Comparison of ENCODE assay signal across 30 cellular contexts in genomic region chr5:155189476-155189875, GRCh38.
"Had no signal": no experiment of that assay in that cellular context is flagged by ENCODE, and none has a peak within 500 bp of the region (broad histone marks: within the 10 kb centered on the region; RNA-seq: fewer than 3 reads in every experiment).

No MANE protein-coding gene starts in this region.

- H3K9me3 ChIP-seq: ascending aorta, gastroesophageal sphincter, lower lobe of right lung, mucosa of descending colon, ovary, psoas muscle, thyroid gland, upper lobe of right lung had no signal

- DNase-seq: activated CD4-positive, alpha-beta T cell treated with anti-CD3 and anti-CD28 coated beads for 4 hours; activated CD4-positive, alpha-beta T cell treated with anti-CD3 and anti-CD28 coated beads, Interleukin-2, amount 50 U/mL, for 4 hours; activated CD8-positive, alpha-beta memory T cell treated with anti-CD3 and anti-CD28 coated beads for 24 hours; activated effector memory CD4-positive, alpha-beta T cell treated with Interleukin-2 at 50 U/mL for 16 hours; activated naive CD4-positive, alpha-beta T cell treated with Interleukin-2 at 50 U/mL for 16 hours; activated naive CD8-positive, alpha-beta T cell treated with anti-CD3 and anti-CD28 coated beads, Interleukin-2, amount 10 ng/mL, durations not matched to agents 7 days and 5 days; effector memory CD8-positive, alpha-beta T cell; head of caudate nucleus; hippocampal formation; left lung; lower lobe of right lung; mesenchymal stem cell; mucosa of descending colon; ovary; psoas muscle; stimulated activated CD4-positive, alpha-beta T cell treated with anti-CD3 and anti-CD28 coated beads, Interleukin-1b, Interleukin-23, amount 100 ng/mL, for 48 hours; stimulated activated CD4-positive, alpha-beta T cell treated with anti-CD3 and anti-CD28 coated beads, Interleukin-4, amount 100 ng/mL, for 4 hours; stimulated activated CD8-positive, alpha-beta memory T cell treated with anti-CD3 and anti-CD28 coated beads, Interleukin-4, amount 100 ng/mL, for 48 hours; stomach; T-helper 1 cell; thyroid gland; upper lobe of right lung had no signal

- H3K4me1 ChIP-seq: ascending aorta, gastroesophageal sphincter, left lung, lower lobe of right lung, psoas muscle, stomach, thyroid gland, upper lobe of right lung had no signal

- H3K27me3 ChIP-seq: ascending aorta, cardiac muscle cell, gastroesophageal sphincter, left lung, ovary, stomach, thyroid gland, upper lobe of right lung had no signal

- H3K27ac Mint-ChIP-seq: activated naive CD8-positive, alpha-beta T cell treated with anti-CD3 and anti-CD28 coated beads, Interleukin-2, amount 10 ng/mL, durations not matched to agents 7 days and 5 days; brain; effector memory CD8-positive, alpha-beta T cell; natural killer cell treated with Interleukin-12 subunit alpha and Interleukin-12 subunit beta and Interleukin-15 and Interleukin-18, amount 100 ng/mL, for 72 hours; stimulated activated memory B cell treated with anti-CD40 and anti-IgM and Interleukin-4, amounts not matched to agents 10 μg/mL and 1 μg/mL and 100 μg/mL, for 72 hours had no signal

- H3K4me1 Mint-ChIP-seq: activated naive CD8-positive, alpha-beta T cell treated with anti-CD3 and anti-CD28 coated beads, Interleukin-2, amount 10 ng/mL, durations not matched to agents 7 days and 5 days; brain; stimulated activated memory B cell treated with anti-CD40 and anti-IgM and Interleukin-4, amounts not matched to agents 10 μg/mL and 1 μg/mL and 100 μg/mL, for 72 hours had no signal

- H3K36me3 Mint-ChIP-seq: activated naive CD8-positive, alpha-beta T cell treated with anti-CD3 and anti-CD28 coated beads, Interleukin-2, amount 10 ng/mL, durations not matched to agents 7 days and 5 days; brain; natural killer cell treated with Interleukin-12 subunit alpha and Interleukin-12 subunit beta and Interleukin-15 and Interleukin-18, amount 100 ng/mL, for 72 hours; stimulated activated memory B cell treated with anti-CD40 and anti-IgM and Interleukin-4, amounts not matched to agents 10 μg/mL and 1 μg/mL and 100 μg/mL, for 72 hours had no signal

- ATAC-seq: effector memory CD8-positive, alpha-beta T cell; gastroesophageal sphincter; left lung; lower lobe of right lung; mucosa of descending colon; natural killer cell treated with Interleukin-12 subunit alpha and Interleukin-12 subunit beta and Interleukin-15 and Interleukin-18, amount 100 ng/mL, for 72 hours; psoas muscle; stimulated activated memory B cell treated with anti-CD40 and anti-IgM and Interleukin-4, amounts not matched to agents 10 μg/mL and 1 μg/mL and 100 μg/mL, for 72 hours; upper lobe of right lung had no signal

- H3K4me3 Mint-ChIP-seq: activated naive CD8-positive, alpha-beta T cell treated with anti-CD3 and anti-CD28 coated beads, Interleukin-2, amount 10 ng/mL, durations not matched to agents 7 days and 5 days; brain; effector memory CD8-positive, alpha-beta T cell; natural killer cell treated with Interleukin-12 subunit alpha and Interleukin-12 subunit beta and Interleukin-15 and Interleukin-18, amount 100 ng/mL, for 72 hours; stimulated activated memory B cell treated with anti-CD40 and anti-IgM and Interleukin-4, amounts not matched to agents 10 μg/mL and 1 μg/mL and 100 μg/mL, for 72 hours had no signal

- H3K27me3 Mint-ChIP-seq: activated naive CD8-positive, alpha-beta T cell treated with anti-CD3 and anti-CD28 coated beads, Interleukin-2, amount 10 ng/mL, durations not matched to agents 7 days and 5 days; brain had no signal

- H3K4me3 ChIP-seq: ascending aorta, cardiac muscle cell, coronary artery, gastroesophageal sphincter, left lung, lower lobe of right lung, mucosa of descending colon, ovary, psoas muscle, smooth muscle cell, stomach, thyroid gland, upper lobe of right lung had no signal

- H3K27ac ChIP-seq: ascending aorta, cardiac muscle cell, coronary artery, gastroesophageal sphincter, left lung, lower lobe of right lung, ovary, psoas muscle, stomach, thyroid gland, upper lobe of right lung had no signal

- H3K36me3 ChIP-seq: ascending aorta, cardiac muscle cell, gastroesophageal sphincter, left lung, lower lobe of right lung, ovary, stomach, thyroid gland, upper lobe of right lung had no signal
